Comparison of ENCODE assay signal across 8 cellular contexts in genomic region chr12:124921200-124922008, GRCh38. TPM values are rescaled to one million over a fixed set of nuclear protein-coding genes. Genes with fewer than 3 reads are reported as not detected.
DNase-seq lines count a peak whose midpoint lies in the region; ATAC-seq and TF ChIP-seq lines count a peak whose summit lies in the region.

No MANE protein-coding gene starts in this region.

- H3K27ac ChIP-seq in Peyer's patch (peak overlapping the region; percentile 97 to 100 (median 98)), iPS-18a (ENCODE audit: low read length) (peak overlapping the region; percentile 38)

- no peaks in the 10 kb centered on the region for H3K27me3 ChIP-seq in Peyer's patch
- no peaks in the 10 kb centered on the region for H3K27me3 ChIP-seq in iPS-18a (ENCODE audit: control insufficient read depth, insufficient read depth, low read length)

- H3K4me1 ChIP-seq in Peyer's patch (peaks cover 4 to 45% (median 33%) of the 10 kb centered on the region in 4 donors), iPS-18a (ENCODE audit: control insufficient read depth, low read depth, low read length) (peaks cover 49% of the 10 kb centered on the region)

- TF ChIP-seq POLR2A in Peyer's patch (IDR thresholded peaks at IDR 0.05), result peak in 1 of 2 donors; percentile 10

- TF ChIP-seq CTCF in GM13976 (IDR thresholded peaks at IDR 0.05; ENCODE audit: borderline replicate concordance, control extremely low read depth, extremely low read depth, insufficient read depth, missing control alignments) (no peak), Peyer's patch (IDR thresholded peaks at IDR 0.05) (no peak)

- peak; percentile 39 for ATAC-seq in HG02623 (IDR thresholded peaks at IDR 0.05; ENCODE audit: unreplicated experiment)

- DNase-seq in GM13976 (ENCODE audit: low spot score), result peak; percentile 67
- peak in 2 of 3 donors; percentile 93 for DNase-seq in Peyer's patch
- peak; percentile 64 for DNase-seq in amniotic epithelial cell (ENCODE audit: low read depth)
- DNase-seq in stimulated activated CD4-positive, alpha-beta T cell treated with anti-CD3 and anti-CD28 coated beads, Interleukin-15, amount 100 ng/mL, for 24 hours, result peak; percentile 89
- no peak for DNase-seq in DMS79 treated with DMSO at 0.1 percent for 48 hours (lab: John Stamatoyannopoulos, UW)
- no peak for DNase-seq in NCI-H1436 (lab: John Stamatoyannopoulos, UW)

- peak overlapping the region; percentile 57 for H3K9ac ChIP-seq in iPS-18a (ENCODE audit: low read length)

- H3K9me3 ChIP-seq in Peyer's patch, result no peaks in the 10 kb centered on the region
- no peaks in the 10 kb centered on the region for H3K9me3 ChIP-seq in iPS-18a (ENCODE audit: control insufficient read depth, low read depth, low read length)

- no peaks in the 10 kb centered on the region for H3K36me3 ChIP-seq in Peyer's patch
- H3K36me3 ChIP-seq in iPS-18a (ENCODE audit: control insufficient read depth, low read depth, low read length), result no peaks in the 10 kb centered on the region

- in situ Hi-C loops in GM13976 (cut with MboI; ENCODE audit: low sequenced_read_pairs, unreplicated experiment), result no loop called here

- H3K4me3 ChIP-seq in Peyer's patch (peak overlapping the region in 3 of 4 donors; percentile 10 to 38 (median 20)), iPS-18a (ENCODE audit: low read length) (peak overlapping the region; percentile 68)

RNA-seq across cellular contexts. Expression of gene UBC, which starts 7.0 kb away (rescaled TPM):
- total RNA-seq in Peyer's patch, result 1,000 to 10,000 TPM in 3 of 4 donors, 100 to 1,000 TPM in 1; 898 to 2,531 (median 1,185) TPM

RNA-seq across cellular contexts. Expression of gene SCARB1, which starts 57.7 kb away (rescaled TPM):
- 100 to 1,000 TPM in 1 of 4 donors, 10 to 100 TPM in 3; 14.9 to 214 (median 64.6) TPM for total RNA-seq in Peyer's patch

Comparison
In these comparisons a context has a peak if more than half of its experiments do, and no peak if none do; other contexts are left out.
1. DNase-seq: peak in GM13976 (single experiment), Peyer's patch (2 of 3), amniotic epithelial cell (single experiment) and stimulated activated CD4-positive, alpha-beta T cell treated with anti-CD3 and anti-CD28 coated beads, Interleukin-15, amount 100 ng/mL, for 24 hours (single experiment); none in DMS79 treated with DMSO at 0.1 percent for 48 hours (single experiment) and NCI-H1436 (single experiment).